In the genomic region with DNA sequence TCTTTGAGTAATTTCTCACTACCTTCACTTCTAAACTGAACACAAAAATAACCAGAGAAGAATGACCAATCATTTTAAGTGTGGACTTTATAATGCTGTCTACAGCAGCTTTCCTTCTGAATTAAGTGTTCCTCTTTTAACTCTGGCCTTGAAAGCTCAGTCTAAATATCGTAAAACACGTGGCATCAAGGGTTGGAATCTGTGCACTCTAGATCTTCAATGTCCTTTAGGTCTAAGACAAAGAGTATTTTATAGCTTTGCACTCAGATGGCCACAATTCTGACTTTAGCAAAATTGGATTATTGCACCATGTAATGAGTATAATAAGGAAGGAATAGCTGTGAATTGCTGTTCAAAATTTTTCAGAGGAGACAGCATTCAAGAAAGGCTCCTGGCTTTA, we compare ENCODE assay signal across 23 cellular contexts.
"Had no signal": no experiment of that assay in that cellular context is flagged by ENCODE, and none has a peak within 500 bp of the region (broad histone marks: within the 10 kb centered on the region; RNA-seq: fewer than 3 reads in every experiment).

No MANE protein-coding gene starts in this region.

- H3K9me3 ChIP-seq: SK-N-SH had no signal

- DNase-seq: IMR-90; Karpas-422; KG1; MM.1S; NCI-H1092 treated with DMSO at 0.1 percent for 48 hours; NCI-H1436; NCI-H187; NCI-H2029; NCI-H2081 treated with DMSO at 0.1 percent for 48 hours; NCI-H2171; NCI-H226; NCI-H446; NCI-H510A; NCI-H524 treated with DMSO at 0.1 percent for 48 hours; NCI-H69; NCI-H774; NK-92 treated with Interleukin-12 subunit alpha and Interleukin-12 subunit beta, amount 100 ng/mL, for 24 hours; PC-3; SHP77; SK-N-SH had no signal

- ATAC-seq: HepG2, Panc1, PC-3 had no signal

- H3K27ac ChIP-seq: RWPE1 had no signal

- H3K9ac ChIP-seq: SK-N-SH had no signal
